In the genomic region with DNA sequence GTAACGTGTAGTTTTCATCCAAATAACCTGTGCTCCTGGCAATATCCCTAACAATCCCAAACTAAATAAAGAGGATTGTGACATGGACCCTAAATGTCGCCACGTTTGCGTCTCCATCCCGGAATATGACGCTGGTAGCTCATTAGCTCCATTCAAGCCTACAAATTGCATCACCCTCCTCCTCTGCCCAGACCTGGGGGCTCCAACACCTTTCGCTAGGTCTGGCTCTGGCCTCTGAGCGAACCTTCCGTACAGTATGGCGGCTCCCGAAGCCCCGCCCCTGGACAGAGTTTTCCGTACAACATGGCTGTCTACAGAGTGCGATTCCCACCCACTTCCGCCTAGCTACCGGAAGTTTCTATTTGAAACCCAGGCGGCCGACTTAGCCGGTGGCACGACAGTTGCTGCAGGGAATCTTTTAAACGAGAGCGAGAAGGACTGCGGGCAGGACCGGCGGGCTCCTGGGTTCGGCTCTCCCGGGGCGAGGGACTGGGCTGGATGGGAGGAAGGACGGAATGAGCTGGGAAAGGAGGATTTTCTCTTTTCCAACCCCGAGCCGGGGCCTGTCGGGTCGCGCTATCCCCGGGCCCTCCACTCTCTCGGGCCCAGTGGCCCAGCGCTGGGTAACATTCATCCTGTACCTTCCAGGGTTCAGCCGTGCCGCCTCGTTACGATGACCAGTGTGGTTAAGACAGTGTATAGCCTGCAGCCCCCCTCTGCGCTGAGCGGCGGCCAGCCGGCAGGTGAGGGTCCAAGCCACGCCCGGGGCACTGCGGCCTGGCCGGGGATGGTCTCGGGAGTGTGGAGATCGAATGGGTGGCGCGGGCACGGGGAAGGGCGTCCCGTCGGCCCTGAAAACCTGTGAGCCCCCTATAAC, we compare ENCODE assay signal across 8 cellular contexts. TPM values are rescaled to one million over a fixed set of nuclear protein-coding genes. Genes with fewer than 3 reads are reported as not detected.
DNase-seq lines count a peak whose midpoint lies in the region; ATAC-seq and FAIRE-seq lines count a peak whose summit lies in the region.

A gene with protein sequence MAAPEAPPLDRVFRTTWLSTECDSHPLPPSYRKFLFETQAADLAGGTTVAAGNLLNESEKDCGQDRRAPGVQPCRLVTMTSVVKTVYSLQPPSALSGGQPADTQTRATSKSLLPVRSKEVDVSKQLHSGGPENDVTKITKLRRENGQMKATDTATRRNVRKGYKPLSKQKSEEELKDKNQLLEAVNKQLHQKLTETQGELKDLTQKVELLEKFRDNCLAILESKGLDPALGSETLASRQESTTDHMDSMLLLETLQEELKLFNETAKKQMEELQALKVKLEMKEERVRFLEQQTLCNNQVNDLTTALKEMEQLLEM (plus strand): TSS at position 142 of the 877 bp plus-strand sequence. CDS start 115 bp downstream, at position 257.

- H3K36me3 ChIP-seq in endocrine pancreas (ENCODE audit: control insufficient read depth, insufficient read depth, low read length) (no peaks in the 10 kb centered on the region), mesenchymal stem cell (ENCODE audit: control insufficient read depth in 1 of 2, insufficient read depth in 2 of 2, low read depth in 1 of 2, low read length in 2 of 2) (peaks cover 13 to 26% of the 10 kb centered on the region in 2 experiments)

- no peaks in the 10 kb centered on the region for H3K9me3 ChIP-seq in endocrine pancreas (ENCODE audit: control insufficient read depth, low read length)
- no peaks in the 10 kb centered on the region for H3K9me3 ChIP-seq in mesenchymal stem cell (ENCODE audit: control insufficient read depth, low read length)

- H3K4ac ChIP-seq in mesenchymal stem cell (ENCODE audit: low read depth in 1 of 2, low read length in 2 of 2): peak within 1 kb of the TSS; percentile 57 to 73

- no peak within 1 kb of the TSS for H2AK5ac ChIP-seq in mesenchymal stem cell (ENCODE audit: low read length, severe bottlenecking)

- POLR2A ChIA-PET in activated CD8-positive, alpha-beta memory T cell treated with anti-CD3 and anti-CD28 coated beads for 36 hours (lab: Charles Lee): interaction anchor here (0.6 to 2.1 kb wide), 3 partner anchors 15 to 186 kb away, joined by 3 to 14 read pairs (median 10); a partner anchor contains a TSS

- peak within 1 kb of the TSS in 1 of 2 experiments; percentile 68 for H3K14ac ChIP-seq in mesenchymal stem cell (ENCODE audit: low read length in 2 of 2)

- peak within 1 kb of the TSS; percentile 94 for H2AFZ ChIP-seq in mesenchymal stem cell (ENCODE audit: low read depth, low read length)

- peak within 1 kb of the TSS; percentile 75 to 91 for H3K18ac ChIP-seq in mesenchymal stem cell (ENCODE audit: low read depth in 1 of 2, low read length in 2 of 2)

- peak within 1 kb of the TSS; percentile 100 for H4K8ac ChIP-seq in mesenchymal stem cell (ENCODE audit: low read length)

- H3K79me1 ChIP-seq in mesenchymal stem cell (replicated peaks; ENCODE audit: low read length, poor library complexity, severe bottlenecking): peaks cover 23% of the 10 kb centered on the region

- peak within 1 kb of the TSS; percentile 73 for H3K9ac ChIP-seq in endocrine pancreas (ENCODE audit: control insufficient read depth, insufficient read depth, low read length)
- peak within 1 kb of the TSS; percentile 93 for H3K9ac ChIP-seq in mesenchymal stem cell (ENCODE audit: low read length)

- no peak within 1 kb of the TSS for H2BK120ac ChIP-seq in mesenchymal stem cell (ENCODE audit: low read depth, low read length)

- no peaks in the 10 kb centered on the region for H3K27me3 ChIP-seq in endocrine pancreas (ENCODE audit: control insufficient read depth, insufficient read depth, low read length)
- no peaks in the 10 kb centered on the region for H3K27me3 ChIP-seq in mesenchymal stem cell (ENCODE audit: control insufficient read depth in 1 of 2, insufficient read depth in 1 of 2, low read length in 2 of 2)

- H4K91ac ChIP-seq in mesenchymal stem cell (ENCODE audit: low read length): peak within 1 kb of the TSS; percentile 86

- DNase-seq in COLO829 (ENCODE audit: low spot score) (peak; percentile 93), HTR-8/SVneo (ENCODE audit: insufficient read length, low spot score) (peak; percentile 85), NOMO-1 treated with DMSO at 0.1 percent for 48 hours (lab: John Stamatoyannopoulos, UW; ENCODE audit: unreplicated experiment) (peak; percentile 92), mesenchymal stem cell (peak; percentile 95)
- DNase-seq in stimulated activated CD8-positive, alpha-beta memory T cell treated with anti-CD3 and anti-CD28 coated beads, Interleukin-12 subunit alpha, Interleukin-12 subunit beta, amount 100 ng/mL, for 24 hours (ENCODE audit: extremely low read depth): peak; percentile 84

- CTCF ChIA-PET in activated CD8-positive, alpha-beta memory T cell treated with anti-CD3 and anti-CD28 coated beads for 36 hours (lab: Charles Lee): interaction anchor here (0.6 to 3.1 kb wide), 7 partner anchors 14 to 155 kb away, joined by 3 to 16 read pairs (median 4); a partner anchor contains a TSS

- FAIRE-seq in HTR-8/SVneo (lab: Jason Lieb, UNC): peak; percentile 74

- peak within 1 kb of the TSS; percentile 86 for H3K4me2 ChIP-seq in mesenchymal stem cell (ENCODE audit: low read length, poor library complexity, severe bottlenecking)

- no peak within 1 kb of the TSS for H3K23ac ChIP-seq in mesenchymal stem cell (ENCODE audit: low read length in 2 of 2)

- peak; percentile 82 for ATAC-seq in GM21367 (IDR thresholded peaks at IDR 0.05; ENCODE audit: unreplicated experiment)

- H2BK12ac ChIP-seq in mesenchymal stem cell (ENCODE audit: low read length in 2 of 2): peak within 1 kb of the TSS; percentile 65 to 89

- peak within 1 kb of the TSS; percentile 20 for H2BK5ac ChIP-seq in mesenchymal stem cell (ENCODE audit: low read depth, low read length, poor library complexity, severe bottlenecking)

- WGBS in mesenchymal stem cell: 4% methylated on average over 51 of the region's 57 CpGs

- peak within 1 kb of the TSS; percentile 47 for H3K4me3 ChIP-seq in endocrine pancreas (ENCODE audit: control insufficient read depth, insufficient read depth, low read length)
- peak within 1 kb of the TSS; percentile 88 to 95 for H3K4me3 ChIP-seq in mesenchymal stem cell (ENCODE audit: insufficient read depth in 1 of 2, low read depth in 1 of 2, low read length in 2 of 2)

- H3K4me1 ChIP-seq in endocrine pancreas (ENCODE audit: control insufficient read depth, insufficient read depth, low read length) (peaks cover 4% of the 10 kb centered on the region), mesenchymal stem cell (ENCODE audit: control insufficient read depth, insufficient read depth, low read depth, low read length) (peaks cover 7% of the 10 kb centered on the region)

- peak within 1 kb of the TSS; percentile 34 for H3K27ac ChIP-seq in mesenchymal stem cell (ENCODE audit: low read length, poor library complexity, severe bottlenecking)

- peak within 1 kb of the TSS; percentile 69 for H2BK15ac ChIP-seq in mesenchymal stem cell (ENCODE audit: low read depth, poor library complexity, severe bottlenecking)

RNA-seq across cellular contexts. Expression of the gene that starts here (rescaled TPM):
- 10 to 100 TPM; 50.1 to 60.9 TPM for total RNA-seq in activated CD8-positive, alpha-beta memory T cell treated with anti-CD3 and anti-CD28 coated beads for 36 hours
- polyA plus RNA-seq in mesenchymal stem cell (2013, experiment 1 of 2): 11.7 TPM
- 12.3 TPM for polyA plus RNA-seq in mesenchymal stem cell (2013, experiment 2 of 2)

Comparison
In these comparisons a context has a peak if more than half of its experiments do, and no peak if none do; other contexts are left out.
1. Peak in every context shown above with its lines: DNase-seq, ATAC-seq, H3K4me3 ChIP-seq and H3K27ac ChIP-seq.